In the genomic region with DNA sequence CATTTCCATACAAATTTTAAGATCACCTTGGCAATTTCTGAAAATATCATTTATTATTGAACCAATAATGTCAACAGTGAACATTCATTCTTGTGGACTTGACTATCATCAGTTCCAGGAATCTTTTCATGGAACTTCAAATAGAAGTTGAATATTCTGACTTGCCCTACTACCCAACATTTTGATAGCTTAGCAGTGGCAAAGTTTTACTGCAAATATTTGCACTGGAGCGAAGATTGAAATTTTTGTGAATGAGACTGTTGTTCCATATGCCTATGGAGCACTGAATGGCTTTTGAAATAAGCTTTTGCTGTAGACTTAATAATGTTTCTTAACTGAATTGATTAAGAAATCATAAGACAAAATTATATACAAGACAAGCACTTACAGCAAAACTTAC, we compare ENCODE assay signal across 1 cellular context.
TF ChIP-seq lines count a peak whose summit lies in the region.

No MANE protein-coding gene starts in this region.

TF ChIP-seq in HepG2, 621 proteins besides CTCF, POLR2A, EP300 and RAD21 (continues in another document):
- TF ChIP-seq ZNF205 (CRISPR knock-in tag; IDR thresholded peaks at IDR 0.05) (no peak), ARHGAP35 (CRISPR knock-in tag; IDR thresholded peaks at IDR 0.05; ENCODE audit: borderline replicate concordance) (no peak), ZC3H4 (CRISPR knock-in tag; IDR thresholded peaks at IDR 0.05; ENCODE audit: borderline replicate concordance) (no peak), ZNF646 (CRISPR knock-in tag; IDR thresholded peaks at IDR 0.05) (no peak), ATF6 (CRISPR knock-in tag; conservative IDR thresholded peaks at IDR 0.05) (no peak), KLF16 (CRISPR knock-in tag; IDR thresholded peaks at IDR 0.05) (no peak), ZNF572 (CRISPR knock-in tag; IDR thresholded peaks at IDR 0.05) (no peak), GATAD2A (CRISPR knock-in tag; IDR thresholded peaks at IDR 0.05) (peak; percentile 38; the same call in 1 of the 2 replicates), TFDP1 (CRISPR knock-in tag; IDR thresholded peaks at IDR 0.05; ENCODE audit: borderline replicate concordance) (no peak), NCOA2 (CRISPR knock-in tag; IDR thresholded peaks at IDR 0.05) (no peak), POLR2G (IDR thresholded peaks at IDR 0.05; ENCODE audit: low read depth, low read length) (no peak), ZSCAN12 (CRISPR knock-in tag; IDR thresholded peaks at IDR 0.05) (no peak), CEBPG (CRISPR knock-in tag; IDR thresholded peaks at IDR 0.05) (no peak), HNF4A (CRISPR knock-in tag; IDR thresholded peaks at IDR 0.05) (no peak), ZFP82 (CRISPR knock-in tag; IDR thresholded peaks at IDR 0.05; ENCODE audit: borderline replicate concordance) (no peak), CAMTA2 (CRISPR knock-in tag; IDR thresholded peaks at IDR 0.05; ENCODE audit: borderline replicate concordance) (no peak), GFI1 (CRISPR knock-in tag; IDR thresholded peaks at IDR 0.05; ENCODE audit: borderline replicate concordance) (no peak), SOX13 (IDR thresholded peaks at IDR 0.05) (no peak), SOX13 (CRISPR knock-in tag; conservative IDR thresholded peaks at IDR 0.05 in 1 of 2, IDR thresholded peaks at IDR 0.05 in 1 of 2) (peak in 1 of 2 experiments; percentile 34; a peak in 1 of 4 replicates), ZNF121 (CRISPR knock-in tag; IDR thresholded peaks at IDR 0.05) (no peak), ZNF614 (CRISPR knock-in tag; IDR thresholded peaks at IDR 0.05; ENCODE audit: borderline replicate concordance) (no peak), ASH2L (IDR thresholded peaks at IDR 0.05; ENCODE audit: insufficient read length, low read depth, low read length) (no peak), ZZZ3 (CRISPR knock-in tag; IDR thresholded peaks at IDR 0.05; ENCODE audit: borderline replicate concordance) (no peak), FOXA1 (IDR thresholded peaks at IDR 0.05) (no peak), FOXA1 (CRISPR knock-in tag; IDR thresholded peaks at IDR 0.05) (0 out of 2 replicates have a peak, but pooled peaks have one; percentile 8), NFYB (CRISPR knock-in tag; IDR thresholded peaks at IDR 0.05) (no peak), HNRNPH1 (optimal IDR thresholded peaks at IDR 0.05; ENCODE audit: low read depth, low read length) (no peak), ZNF891 (CRISPR knock-in tag; IDR thresholded peaks at IDR 0.05) (no peak), TFAP4 (IDR thresholded peaks at IDR 0.05; ENCODE audit: borderline replicate concordance, low read depth) (no peak), KLF12 (CRISPR knock-in tag; IDR thresholded peaks at IDR 0.05; ENCODE audit: borderline replicate concordance) (no peak), KMT2B (CRISPR knock-in tag; IDR thresholded peaks at IDR 0.05) (no peak), HOXA9 (CRISPR knock-in tag; IDR thresholded peaks at IDR 0.05; ENCODE audit: borderline replicate concordance) (no peak), DMTF1 (CRISPR knock-in tag; IDR thresholded peaks at IDR 0.05) (no peak), MTERF4 (CRISPR knock-in tag; IDR thresholded peaks at IDR 0.05) (no peak), U2AF1 (optimal IDR thresholded peaks at IDR 0.05; ENCODE audit: low read depth, low read length) (no peak), NFE2L2 (IDR thresholded peaks at IDR 0.05; ENCODE audit: low read length) (no peak), TAF1 (CRISPR knock-in tag; IDR thresholded peaks at IDR 0.05) (no peak), ZNF737 (CRISPR knock-in tag; IDR thresholded peaks at IDR 0.05; ENCODE audit: borderline replicate concordance) (no peak), ZNF644 (CRISPR knock-in tag; IDR thresholded peaks at IDR 0.05; ENCODE audit: low read depth) (0 out of 2 replicates have a peak, but pooled peaks have one; percentile 44), BCL6 (CRISPR knock-in tag; IDR thresholded peaks at IDR 0.05) (peak; percentile 64), MLLT10 (CRISPR knock-in tag; IDR thresholded peaks at IDR 0.05) (no peak), CENPT (CRISPR knock-in tag; IDR thresholded peaks at IDR 0.05; ENCODE audit: low read depth) (no peak)
- TF ChIP-seq, protein P1, sequence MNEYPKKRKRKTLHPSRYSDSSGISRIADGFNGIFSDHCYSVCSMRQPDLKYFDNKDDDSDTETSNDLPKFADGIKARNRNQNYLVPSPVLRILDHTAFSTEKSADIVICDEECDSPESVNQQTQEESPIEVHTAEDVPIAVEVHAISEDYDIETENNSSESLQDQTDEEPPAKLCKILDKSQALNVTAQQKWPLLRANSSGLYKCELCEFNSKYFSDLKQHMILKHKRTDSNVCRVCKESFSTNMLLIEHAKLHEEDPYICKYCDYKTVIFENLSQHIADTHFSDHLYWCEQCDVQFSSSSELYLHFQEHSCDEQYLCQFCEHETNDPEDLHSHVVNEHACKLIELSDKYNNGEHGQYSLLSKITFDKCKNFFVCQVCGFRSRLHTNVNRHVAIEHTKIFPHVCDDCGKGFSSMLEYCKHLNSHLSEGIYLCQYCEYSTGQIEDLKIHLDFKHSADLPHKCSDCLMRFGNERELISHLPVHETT (CRISPR knock-in tag; conservative IDR thresholded peaks at IDR 0.05): no peak
- TF ChIP-seq, protein P2, sequence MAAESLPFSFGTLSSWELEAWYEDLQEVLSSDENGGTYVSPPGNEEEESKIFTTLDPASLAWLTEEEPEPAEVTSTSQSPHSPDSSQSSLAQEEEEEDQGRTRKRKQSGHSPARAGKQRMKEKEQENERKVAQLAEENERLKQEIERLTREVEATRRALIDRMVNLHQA (CRISPR knock-in tag; IDR thresholded peaks at IDR 0.05): no peak
- TF ChIP-seq, protein P3, sequence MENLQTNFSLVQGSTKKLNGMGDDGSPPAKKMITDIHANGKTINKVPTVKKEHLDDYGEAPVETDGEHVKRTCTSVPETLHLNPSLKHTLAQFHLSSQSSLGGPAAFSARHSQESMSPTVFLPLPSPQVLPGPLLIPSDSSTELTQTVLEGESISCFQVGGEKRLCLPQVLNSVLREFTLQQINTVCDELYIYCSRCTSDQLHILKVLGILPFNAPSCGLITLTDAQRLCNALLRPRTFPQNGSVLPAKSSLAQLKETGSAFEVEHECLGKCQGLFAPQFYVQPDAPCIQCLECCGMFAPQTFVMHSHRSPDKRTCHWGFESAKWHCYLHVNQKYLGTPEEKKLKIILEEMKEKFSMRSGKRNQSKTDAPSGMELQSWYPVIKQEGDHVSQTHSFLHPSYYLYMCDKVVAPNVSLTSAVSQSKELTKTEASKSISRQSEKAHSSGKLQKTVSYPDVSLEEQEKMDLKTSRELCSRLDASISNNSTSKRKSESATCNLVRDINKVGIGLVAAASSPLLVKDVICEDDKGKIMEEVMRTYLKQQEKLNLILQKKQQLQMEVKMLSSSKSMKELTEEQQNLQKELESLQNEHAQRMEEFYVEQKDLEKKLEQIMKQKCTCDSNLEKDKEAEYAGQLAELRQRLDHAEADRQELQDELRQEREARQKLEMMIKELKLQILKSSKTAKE (CRISPR knock-in tag; IDR thresholded peaks at IDR 0.05; ENCODE audit: borderline replicate concordance): no peak
- TF ChIP-seq, protein P4, sequence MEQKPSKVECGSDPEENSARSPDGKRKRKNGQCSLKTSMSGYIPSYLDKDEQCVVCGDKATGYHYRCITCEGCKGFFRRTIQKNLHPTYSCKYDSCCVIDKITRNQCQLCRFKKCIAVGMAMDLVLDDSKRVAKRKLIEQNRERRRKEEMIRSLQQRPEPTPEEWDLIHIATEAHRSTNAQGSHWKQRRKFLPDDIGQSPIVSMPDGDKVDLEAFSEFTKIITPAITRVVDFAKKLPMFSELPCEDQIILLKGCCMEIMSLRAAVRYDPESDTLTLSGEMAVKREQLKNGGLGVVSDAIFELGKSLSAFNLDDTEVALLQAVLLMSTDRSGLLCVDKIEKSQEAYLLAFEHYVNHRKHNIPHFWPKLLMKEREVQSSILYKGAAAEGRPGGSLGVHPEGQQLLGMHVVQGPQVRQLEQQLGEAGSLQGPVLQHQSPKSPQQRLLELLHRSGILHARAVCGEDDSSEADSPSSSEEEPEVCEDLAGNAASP (CRISPR knock-in tag; IDR thresholded peaks at IDR 0.05; ENCODE audit: borderline replicate concordance): no peak
